In the genomic region with DNA sequence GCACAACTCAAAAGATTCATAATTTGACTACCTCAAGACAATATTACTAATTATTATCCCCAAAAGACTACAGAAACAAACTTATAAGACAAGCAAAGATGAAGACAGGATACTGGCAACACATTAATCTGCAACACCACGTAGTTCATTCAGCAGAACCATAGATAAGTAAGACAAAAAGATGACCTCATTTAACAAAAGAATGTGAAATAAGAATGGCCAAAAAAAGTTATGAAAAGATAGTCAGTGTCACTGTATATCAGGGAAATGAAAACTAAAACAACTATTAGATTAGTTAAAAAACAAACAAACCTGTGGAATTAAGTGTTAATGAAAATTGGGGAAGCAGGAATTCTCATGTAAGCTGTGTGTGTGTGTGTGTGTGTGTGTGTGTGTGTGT, we compare ENCODE assay signal across 24 cellular contexts. TPM values are rescaled to one million over a fixed set of nuclear protein-coding genes. Genes with fewer than 3 reads are reported as not detected.
DNase-seq lines count a peak whose midpoint lies in the region; ATAC-seq, FAIRE-seq and TF ChIP-seq lines count a peak whose summit lies in the region.
"Had no signal": no experiment of that assay in that cellular context is flagged by ENCODE, and none has a peak within 500 bp of the region (broad histone marks: within the 10 kb centered on the region; RNA-seq: fewer than 3 reads in every experiment).

No MANE protein-coding gene starts in this region.

- intact Hi-C loops in naive thymus-derived CD4-positive, alpha-beta T cell (cut with micrococcal nuclease) = no loop called here

- H3K4me1 ChIP-seq in endodermal cell (ENCODE audit: control insufficient read depth, insufficient read depth, low read length) = no peaks in the 10 kb centered on the region
- no peaks in the 10 kb centered on the region for H3K4me1 ChIP-seq in naive thymus-derived CD4-positive, alpha-beta T cell (ENCODE audit: control insufficient read depth in 2 of 2, insufficient read depth in 2 of 2, low read length in 2 of 2)
- H3K4me1 ChIP-seq: A549, BE2C had no signal

- H3K4me3 Mint-ChIP-seq in endodermal cell = no peak overlapping the region
- H3K4me3 Mint-ChIP-seq in neural crest cell = no peak overlapping the region
- no peak overlapping the region for H3K4me3 Mint-ChIP-seq in naive thymus-derived CD4-positive, alpha-beta T cell
- H3K4me3 Mint-ChIP-seq: CD14-positive monocyte; CD4-positive, alpha-beta T cell; CD8-positive, alpha-beta memory T cell; H9 had no signal

- H3K9me3 ChIP-seq in endodermal cell (ENCODE audit: control insufficient read depth, low read length) = no peaks in the 10 kb centered on the region
- no peaks in the 10 kb centered on the region for H3K9me3 ChIP-seq in naive thymus-derived CD4-positive, alpha-beta T cell (ENCODE audit: control insufficient read depth in 2 of 3, low read length in 3 of 3)
- H3K9me3 ChIP-seq: A549; BE2C; BLaER1 treated with 17β-estradiol and CSF1 and Interleukin-3, amounts not matched to agents 10 nM and 100 nM had no signal

- TF ChIP-seq CTCF in endodermal cell (conservative IDR thresholded peaks at IDR 0.05) (no peak), neural crest cell (conservative IDR thresholded peaks at IDR 0.05) (no peak)

- no peak overlapping the region for H3K4me3 ChIP-seq in endodermal cell (ENCODE audit: low read length)
- H3K4me3 ChIP-seq in naive thymus-derived CD4-positive, alpha-beta T cell (ENCODE audit: low read length) = no peak overlapping the region
- H3K4me3 ChIP-seq: A549; BLaER1 treated with 17β-estradiol and CSF1 and Interleukin-3, amounts not matched to agents 10 nM and 100 nM; GM12878; GM23248 had no signal

- no peaks in the 10 kb centered on the region for H3K27me3 Mint-ChIP-seq in endodermal cell (ENCODE audit: insufficient read depth)
- H3K27me3 Mint-ChIP-seq in neural crest cell (ENCODE audit: low read depth) = no peaks in the 10 kb centered on the region
- no peaks in the 10 kb centered on the region for H3K27me3 Mint-ChIP-seq in naive thymus-derived CD4-positive, alpha-beta T cell
- H3K27me3 Mint-ChIP-seq: CD4-positive, alpha-beta T cell; CD8-positive, alpha-beta memory T cell had no signal

- H3K9ac ChIP-seq in endodermal cell (ENCODE audit: extremely low read depth, low read length, poor library complexity, severe bottlenecking) = no peak overlapping the region
- H3K9ac ChIP-seq: BLaER1 treated with 17β-estradiol and CSF1 and Interleukin-3, amounts not matched to agents 10 nM and 100 nM; GM23248 had no signal

- H3K9me3 Mint-ChIP-seq in endodermal cell (no peaks in the 10 kb centered on the region), neural crest cell (no peaks in the 10 kb centered on the region)
- no peaks in the 10 kb centered on the region for H3K9me3 Mint-ChIP-seq in naive thymus-derived CD4-positive, alpha-beta T cell
- H3K9me3 Mint-ChIP-seq: CD14-positive monocyte; CD4-positive, alpha-beta T cell; CD8-positive, alpha-beta memory T cell; H9 had no signal

- H3K27me3 ChIP-seq in endodermal cell (ENCODE audit: control insufficient read depth, insufficient read depth, low read length, poor library complexity, severe bottlenecking) = no peaks in the 10 kb centered on the region
- H3K27me3 ChIP-seq in naive thymus-derived CD4-positive, alpha-beta T cell (ENCODE audit: control insufficient read depth in 2 of 2, insufficient read depth in 2 of 2, low read length in 2 of 2) = no peaks in the 10 kb centered on the region
- H3K27me3 ChIP-seq: BE2C; BLaER1 treated with 17β-estradiol and CSF1 and Interleukin-3, amounts not matched to agents 10 nM and 100 nM had no signal

- WGBS in endodermal cell (ENCODE audit: insufficient coverage in 1 of 2, insufficient read length in 1 of 2), 2 experiments = 100% methylated on average over 1 of the region's 1 CpG

- FAIRE-seq in H54 (lab: Jason Lieb, UNC) = peak; percentile 11
- FAIRE-seq: A549, H1 had no signal

- H3K27ac ChIP-seq in endodermal cell (ENCODE audit: low read depth, low read length) = no peak overlapping the region
- no peak overlapping the region for H3K27ac ChIP-seq in naive thymus-derived CD4-positive, alpha-beta T cell (ENCODE audit: low read depth, low read length)
- H3K27ac ChIP-seq: A549; BLaER1 treated with 17β-estradiol and CSF1 and Interleukin-3, amounts not matched to agents 10 nM and 100 nM; GM23248 had no signal

- H3K27ac Mint-ChIP-seq in endodermal cell = peak overlapping the region; percentile 40
- H3K27ac Mint-ChIP-seq in neural crest cell (ENCODE audit: unreplicated experiment) = peak overlapping the region; percentile 22
- H3K27ac Mint-ChIP-seq in naive thymus-derived CD4-positive, alpha-beta T cell = no peak overlapping the region
- H3K27ac Mint-ChIP-seq: CD4-positive, alpha-beta T cell; CD8-positive, alpha-beta memory T cell; H9 had no signal

- ATAC-seq in naive thymus-derived CD4-positive, alpha-beta T cell = no peak
- ATAC-seq: A549, GM12878 had no signal

- H3K4me1 Mint-ChIP-seq in endodermal cell (peaks cover 2% of the 10 kb centered on the region), neural crest cell (no peaks in the 10 kb centered on the region)
- peaks cover 5 to 21% (median 8%) of the 10 kb centered on the region in 7 donors for H3K4me1 Mint-ChIP-seq in naive thymus-derived CD4-positive, alpha-beta T cell

- no peak for TF ChIP-seq POLR2A in H54 (IDR thresholded peaks at IDR 0.05; ENCODE audit: low read depth, low read length)

- CTCF ChIA-PET in naive thymus-derived CD4-positive, alpha-beta T cell (lab: Charles Lee) = interaction anchor here (0.7 kb wide), 1 partner anchor 10 kb away, joined by 3 read pairs; no protein-coding TSS in a partner anchor

- H3K36me3 ChIP-seq in endodermal cell (ENCODE audit: control insufficient read depth, insufficient read depth, low read length) = peaks cover 37% of the 10 kb centered on the region
- peaks cover 0 to 6% (median 0%) of the 10 kb centered on the region in 3 experiments for H3K36me3 ChIP-seq in naive thymus-derived CD4-positive, alpha-beta T cell (ENCODE audit: control insufficient read depth in 2 of 3, insufficient read depth in 3 of 3, low read length in 3 of 3)
- H3K36me3 ChIP-seq: BE2C had no signal

- H3K36me3 Mint-ChIP-seq in endodermal cell (ENCODE audit: low read depth) = peaks cover 23% of the 10 kb centered on the region
- peaks cover 20% of the 10 kb centered on the region for H3K36me3 Mint-ChIP-seq in neural crest cell (ENCODE audit: low read depth)
- H3K36me3 Mint-ChIP-seq in naive thymus-derived CD4-positive, alpha-beta T cell = peaks cover 4 to 55% (median 30%) of the 10 kb centered on the region in 5 donors

- DNase-seq in H54 (ENCODE audit: insufficient read length, low spot score) (no peak), NCI-H226 (peak; percentile 10), endodermal cell (no peak), neural crest cell (ENCODE audit: low read depth, low spot score) (no peak), OCI-M1 (lab: John Stamatoyannopoulos, UW) (no peak), kidney tubule cell (ENCODE audit: low spot score) (no peak)
- no peak for DNase-seq in naive thymus-derived CD4-positive, alpha-beta T cell
- DNase-seq: 8988T; ACHN; AML-193; BE2C; CD4-positive, alpha-beta T cell; CD8-positive, alpha-beta memory T cell; DMS 273 treated with DMSO at 0.1 percent for 48 hours; DMS79; EL; GDM1; GM23248; H9 had no signal

- POLR2A ChIA-PET in naive thymus-derived CD4-positive, alpha-beta T cell (lab: Charles Lee) = no interaction called here

RNA-seq across cellular contexts. Expression of a gene that starts 19.4 kb away (rescaled TPM):
- total RNA-seq in endodermal cell (10 to 100 TPM; 78.3 to 86.2 TPM), neural crest cell (82.0 and 82.4 TPM in 2 replicates)
- polyA plus RNA-seq in endodermal cell (2013, experiment 1 of 2) = 70.7 TPM
- polyA plus RNA-seq in endodermal cell (2013, experiment 2 of 2) = 69.9 TPM
- 10 to 100 TPM; 13.2 to 69.5 (median 23.2) TPM for total RNA-seq in naive thymus-derived CD4-positive, alpha-beta T cell
- polyA plus RNA-seq in naive thymus-derived CD4-positive, alpha-beta T cell = 10 to 100 TPM; 40.7 to 56.1 TPM

Comparison
In these comparisons a context has a peak if more than half of its experiments do, and no peak if none do; other contexts are left out.
1. H3K27ac Mint-ChIP-seq: peak in endodermal cell (single experiment) and neural crest cell (single experiment); none in naive thymus-derived CD4-positive, alpha-beta T cell (0 of 9).